In the genomic region with DNA sequence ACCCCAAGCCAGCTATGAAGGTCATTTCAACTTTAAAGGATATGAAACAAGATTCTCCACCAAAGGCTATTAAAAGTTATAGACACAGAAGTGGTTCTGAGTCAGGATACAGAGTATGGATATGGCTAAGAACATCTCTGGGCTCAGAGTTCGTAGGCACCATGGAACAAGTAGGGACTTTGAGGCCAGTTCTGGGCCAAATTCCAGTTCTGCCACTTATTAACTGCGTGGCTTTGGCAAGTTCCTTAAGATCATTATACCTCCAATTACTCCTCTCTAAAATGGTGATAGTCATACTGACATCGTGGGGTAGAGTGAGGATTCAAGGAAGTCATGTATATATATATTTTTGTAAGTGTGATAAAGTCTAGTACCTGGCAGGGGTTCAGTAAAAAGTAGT, we compare ENCODE assay signal across 22 cellular contexts.
"Had no signal": no experiment of that assay in that cellular context is flagged by ENCODE, and none has a peak within 500 bp of the region (broad histone marks: within the 10 kb centered on the region; RNA-seq: fewer than 3 reads in every experiment).

No MANE protein-coding gene starts in this region.

- H3K9me3 ChIP-seq: colonic mucosa, esophagus muscularis mucosa, gastrocnemius medialis, left lung, ovary, psoas muscle, tibial artery had no signal

- H3K4me1 ChIP-seq: colonic mucosa, esophagus muscularis mucosa, gastrocnemius medialis, left lung, psoas muscle, tibial artery had no signal

- H3K4me3 ChIP-seq: colonic mucosa, dorsolateral prefrontal cortex, esophagus muscularis mucosa, gastrocnemius medialis, left lung, ovary, psoas muscle, tibial artery had no signal

- H3K36me3 Mint-ChIP-seq: activated naive CD4-positive, alpha-beta T cell treated with anti-CD3 and anti-CD28 coated beads, Interleukin-2, amount 50 U/mL, for 72 hours; natural killer cell had no signal

- H3K27ac ChIP-seq: colonic mucosa, dorsolateral prefrontal cortex, esophagus muscularis mucosa, gastrocnemius medialis, left lung, ovary, psoas muscle, tibial artery had no signal

- H3K4me3 Mint-ChIP-seq: activated CD8-positive, alpha-beta T cell treated with anti-CD3 and anti-CD28 coated beads, Interleukin-2, amount 10 ng/mL, durations not matched to agents 7 days and 5 days; activated T-helper 1 cell treated with anti-CD3 and anti-CD28 coated beads, Interleukin-12 subunit alpha, Interleukin-12 subunit beta, Interleukin-2, Interleukin-4 antibody, amounts not matched to agents 30 ng/mL and 10 ng/mL and 1 ng/mL, durations not matched to agents 14 hours and 24 hours and 36 hours; effector memory CD8-positive, alpha-beta T cell; natural killer cell; stimulated activated naive CD8-positive, alpha-beta T cell treated with anti-CD3 and anti-CD28 coated beads, Interleukin-15, Interleukin-2, amounts not matched to agents 100 ng/mL and 50 ng/mL, for 24 hours had no signal

- H3K36me3 ChIP-seq: colonic mucosa, esophagus muscularis mucosa, gastrocnemius medialis, left lung, ovary, tibial artery had no signal

- H3K27me3 ChIP-seq: colonic mucosa, ovary had no signal

- DNase-seq: activated CD4-positive, alpha-beta T cell treated with anti-CD3 and anti-CD28 coated beads for 1 hour; activated CD4-positive, alpha-beta T cell treated with anti-CD3 and anti-CD28 coated beads, Interleukin-2, amount 50 U/mL, for 1 hour; activated CD8-positive, alpha-beta T cell treated with anti-CD3 and anti-CD28 coated beads, Interleukin-2, amount 10 ng/mL, durations not matched to agents 7 days and 5 days; activated gamma-delta T cell treated with Interleukin-2 at 50 U/mL for 16 hours; colonic mucosa; dorsolateral prefrontal cortex; effector memory CD8-positive, alpha-beta T cell; gastrocnemius medialis; head of caudate nucleus; hypothalamus; left lung; natural killer cell; ovary; psoas muscle; right cardiac atrium; stimulated activated CD4-positive, alpha-beta T cell treated with anti-CD3 and anti-CD28 coated beads, Interleukin-1b, Interleukin-23, amount 100 ng/mL, for 48 hours; T-helper 1 cell; tibial artery had no signal

- H3K27ac Mint-ChIP-seq: activated CD8-positive, alpha-beta T cell treated with anti-CD3 and anti-CD28 coated beads, Interleukin-2, amount 10 ng/mL, durations not matched to agents 7 days and 5 days; activated naive CD4-positive, alpha-beta T cell treated with anti-CD3 and anti-CD28 coated beads, Interleukin-2, amount 50 U/mL, for 72 hours; activated T-helper 1 cell treated with anti-CD3 and anti-CD28 coated beads, Interleukin-12 subunit alpha, Interleukin-12 subunit beta, Interleukin-2, Interleukin-4 antibody, amounts not matched to agents 30 ng/mL and 10 ng/mL and 1 ng/mL, durations not matched to agents 14 hours and 24 hours and 36 hours; effector memory CD8-positive, alpha-beta T cell; natural killer cell; stimulated activated naive CD8-positive, alpha-beta T cell treated with anti-CD3 and anti-CD28 coated beads, Interleukin-15, Interleukin-2, amounts not matched to agents 100 ng/mL and 50 ng/mL, for 24 hours had no signal

- H3K4me1 Mint-ChIP-seq: natural killer cell had no signal

- H3K9me3 Mint-ChIP-seq: activated naive CD4-positive, alpha-beta T cell treated with anti-CD3 and anti-CD28 coated beads, Interleukin-2, amount 50 U/mL, for 72 hours; activated T-helper 1 cell treated with anti-CD3 and anti-CD28 coated beads, Interleukin-12 subunit alpha, Interleukin-12 subunit beta, Interleukin-2, Interleukin-4 antibody, amounts not matched to agents 30 ng/mL and 10 ng/mL and 1 ng/mL, durations not matched to agents 14 hours and 24 hours and 36 hours; effector memory CD8-positive, alpha-beta T cell; natural killer cell had no signal
